In genomic region chr11:34359548-34359891, GRCh38 we compare ENCODE assay signal across 9 cellular contexts. TPM values are rescaled to one million over a fixed set of nuclear protein-coding genes. Genes with fewer than 3 reads are reported as not detected.
DNase-seq lines count a peak whose midpoint lies in the region; ATAC-seq and TF ChIP-seq lines count a peak whose summit lies in the region.
"Had no signal": no experiment of that assay in that cellular context is flagged by ENCODE, and none has a peak within 500 bp of the region (broad histone marks: within the 10 kb centered on the region; RNA-seq: fewer than 3 reads in every experiment).

No MANE protein-coding gene starts in this region.

- 1 to 4% (median 3%) methylated on average over 4 of the region's 4 CpGs for WGBS in stomach, 5 donors

- peaks cover 42% of the 10 kb centered on the region for H3K27me3 Mint-ChIP-seq in activated CD4-positive, alpha-beta T cell treated with anti-CD3 and anti-CD28 coated beads, Interleukin-2, amount 10 ng/mL, durations not matched to agents 7 days and 5 days
- peaks cover 28 to 40% of the 10 kb centered on the region in 2 donors for H3K27me3 Mint-ChIP-seq in T-cell

- peak overlapping the region in 2 of 5 donors; percentile 80 to 87 for H3K27ac ChIP-seq in stomach

- no peak for TF ChIP-seq POLR2A in stomach (IDR thresholded peaks at IDR 0.05)

- no peak overlapping the region for H3K27ac Mint-ChIP-seq in activated CD4-positive, alpha-beta T cell treated with anti-CD3 and anti-CD28 coated beads, Interleukin-2, amount 10 ng/mL, durations not matched to agents 7 days and 5 days
- no peak overlapping the region for H3K27ac Mint-ChIP-seq in T-cell

- peaks cover 0 to 26% (median 11%) of the 10 kb centered on the region in 3 donors for H3K27me3 ChIP-seq in stomach

- intact Hi-C loops in stomach (cut with DNase I; ENCODE audit: low total_unique reads), result no loop called here

- peak in 3 of 7 experiments; percentile 24 to 52 (median 26) for TF ChIP-seq CTCF in stomach (IDR thresholded peaks at IDR 0.05)

- CTCF ChIA-PET in activated CD4-positive, alpha-beta T cell treated with anti-CD3 and anti-CD28 coated beads, Interleukin-2, amount 10 ng/mL, durations not matched to agents 7 days and 5 days (lab: Charles Lee), result no interaction called here
- CTCF ChIA-PET in T-cell (lab: Charles Lee), result no interaction called here

- no peak for DNase-seq in activated CD4-positive, alpha-beta T cell treated with anti-CD3 and anti-CD28 coated beads, Interleukin-2, amount 10 ng/mL, durations not matched to agents 7 days and 5 days
- no peak for DNase-seq in activated CD4-positive, alpha-beta T cell treated with anti-CD3 and anti-CD28 coated beads, Interleukin-2, amount 50 U/mL, for 1 hour
- peak in 3 of 34 experiments; percentile 6 to 9 (median 7) for DNase-seq in T-cell
- DNase-seq in hepatic stellate cell (ENCODE audit: low spot score), result peak; percentile 17
- no peak for DNase-seq in stomach
- DNase-seq in NK-92 treated with Interleukin-12 subunit alpha and Interleukin-12 subunit beta, amount 100 ng/mL, for 24 hours (lab: John Stamatoyannopoulos, UW), result no peak
- DNase-seq in hypothalamus (lab: John Stamatoyannopoulos, UW), result no peak
- DNase-seq: cortex of kidney had no signal

- peaks cover 24% of the 10 kb centered on the region for H3K4me1 Mint-ChIP-seq in activated CD4-positive, alpha-beta T cell treated with anti-CD3 and anti-CD28 coated beads, Interleukin-2, amount 10 ng/mL, durations not matched to agents 7 days and 5 days
- H3K4me1 Mint-ChIP-seq in T-cell, result peaks cover 27 to 36% (median 29%) of the 10 kb centered on the region in 3 donors

- H3K9me3 ChIP-seq in stomach, result no peaks in the 10 kb centered on the region

- no peak for TF ChIP-seq EP300 in stomach (IDR thresholded peaks at IDR 0.05)

- ATAC-seq in T-cell (replicated peaks in 1 of 4), result no peak
- no peak for ATAC-seq in GM18498 (IDR thresholded peaks at IDR 0.05; ENCODE audit: unreplicated experiment)

- POLR2A ChIA-PET in activated CD4-positive, alpha-beta T cell treated with anti-CD3 and anti-CD28 coated beads, Interleukin-2, amount 10 ng/mL, durations not matched to agents 7 days and 5 days (lab: Charles Lee), result no interaction called here
- POLR2A ChIA-PET in T-cell (lab: Charles Lee), result no interaction called here

- H3K36me3 ChIP-seq in stomach, result no peaks in the 10 kb centered on the region

- H3K4me3 Mint-ChIP-seq in activated CD4-positive, alpha-beta T cell treated with anti-CD3 and anti-CD28 coated beads, Interleukin-2, amount 10 ng/mL, durations not matched to agents 7 days and 5 days, result peak overlapping the region; percentile 80
- peak overlapping the region in 2 of 3 donors; percentile 76 to 79 for H3K4me3 Mint-ChIP-seq in T-cell

- no peaks in the 10 kb centered on the region for H3K9me3 Mint-ChIP-seq in activated CD4-positive, alpha-beta T cell treated with anti-CD3 and anti-CD28 coated beads, Interleukin-2, amount 10 ng/mL, durations not matched to agents 7 days and 5 days
- no peaks in the 10 kb centered on the region for H3K9me3 Mint-ChIP-seq in T-cell

- H3K4me3 ChIP-seq in stomach, result peak overlapping the region; percentile 61 to 71 (median 62)

- H3K36me3 Mint-ChIP-seq in activated CD4-positive, alpha-beta T cell treated with anti-CD3 and anti-CD28 coated beads, Interleukin-2, amount 10 ng/mL, durations not matched to agents 7 days and 5 days (ENCODE audit: low read depth), result no peaks in the 10 kb centered on the region
- peaks cover 5% of the 10 kb centered on the region for H3K36me3 Mint-ChIP-seq in T-cell

- peaks cover 19 to 50% (median 38%) of the 10 kb centered on the region in 4 donors for H3K4me1 ChIP-seq in stomach

RNA-seq across cellular contexts. Expression of gene ABTB2, which starts 1.7 kb away (rescaled TPM):
- total RNA-seq in activated CD4-positive, alpha-beta T cell treated with anti-CD3 and anti-CD28 coated beads, Interleukin-2, amount 10 ng/mL, durations not matched to agents 7 days and 5 days, result under 1 TPM; 0.55 to 0.65 TPM
- under 1 TPM; 0.50 to 0.93 (median 0.82) TPM for total RNA-seq in T-cell
- 10 to 100 TPM in 2 of 5 donors, 1 to 10 TPM in 2, under 1 TPM in 1; 0.58 to 12.7 (median 6.4) TPM for total RNA-seq in stomach
- 1 to 10 TPM; 1.2 to 2.0 (median 1.9) TPM for polyA plus RNA-seq in stomach
